In the genomic region with DNA sequence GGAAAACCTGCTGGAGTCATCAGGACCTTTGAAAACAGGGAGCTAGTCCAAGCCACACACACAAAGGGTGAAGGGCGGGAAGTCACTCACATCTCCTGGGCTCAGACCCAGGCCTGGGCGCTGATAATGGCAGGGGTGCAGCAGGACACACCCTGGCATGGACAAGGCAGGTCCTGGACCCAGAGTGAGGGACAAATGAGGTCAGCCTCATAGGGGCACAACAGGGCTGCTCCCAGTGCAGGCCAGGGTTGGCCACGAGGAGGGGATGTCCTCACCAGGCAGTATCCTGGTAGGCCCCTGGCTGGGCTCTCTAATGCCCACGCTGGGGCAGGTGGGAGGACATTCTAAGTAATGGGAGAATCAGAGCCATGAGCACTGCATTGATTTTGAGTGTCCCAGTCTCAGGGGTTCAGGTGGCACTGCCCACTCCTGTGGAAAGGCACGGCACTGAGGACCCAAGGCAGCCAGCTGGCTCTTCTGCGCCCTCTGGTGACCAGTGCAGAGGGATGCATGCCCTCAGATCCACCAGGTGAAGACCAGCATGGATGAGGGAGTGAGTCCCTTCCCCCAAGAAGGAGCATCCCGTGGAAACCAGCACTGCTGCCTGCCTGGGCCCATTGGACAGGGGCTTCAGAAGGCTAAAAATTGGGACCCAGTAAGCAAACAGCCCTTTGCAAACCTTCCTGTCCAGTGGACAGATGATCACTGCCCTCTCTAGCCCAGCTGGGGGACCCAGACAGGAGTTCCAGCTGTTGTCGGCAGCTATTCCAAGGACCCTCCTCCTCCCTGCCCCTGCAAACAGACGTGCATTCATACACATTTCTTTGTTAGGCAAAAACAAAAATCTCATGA, we compare ENCODE assay signal across 8 cellular contexts. TPM values are rescaled to one million over a fixed set of nuclear protein-coding genes. Genes with fewer than 3 reads are reported as not detected.
A peak's percentile ranks its signal among the peaks of the same experiment; 100 is the strongest.
DNase-seq lines count a peak whose midpoint lies in the region; ATAC-seq, FAIRE-seq and TF ChIP-seq lines count a peak whose summit lies in the region.

No MANE protein-coding gene starts in this region.

- BruUV-seq in GM12878 (replicated peaks; lab: Mats Ljungman, UMichigan), result TSS peak; percentile 29

- peak; percentile 96 for TF ChIP-seq RAD21 in GM12878 (IDR thresholded peaks at IDR 0.05; ENCODE audit: insufficient read depth, low read depth, low read length)

- intact Hi-C loops in GM12878 (cut with micrococcal nuclease; ENCODE audit: unreplicated experiment), result loop anchor here (1.0 to 5.0 kb wide), 4 partner anchors 48 to 179 kb away; a partner anchor contains a TSS

- SMC1A ChIA-PET in GM12878 (lab: Charles Lee; ENCODE audit: uncharacterized antibody, unreplicated experiment), result interaction anchor here (0.6 to 3.8 kb wide), 10 partner anchors 9 to 188 kb away, joined by 3 to 22 read pairs (median 3); no protein-coding TSS in a partner anchor

- TF ChIP-seq CTCF in KMS-11 (conservative IDR thresholded peaks at IDR 0.05; ENCODE audit: low read depth, low read length), result peak; percentile 87
- TF ChIP-seq CTCF in GM12878 (IDR thresholded peaks at IDR 0.05 in 2 of 3, conservative IDR thresholded peaks at IDR 0.05 in 1 of 3; ENCODE audit: control insufficient read depth in 2 of 3, extremely low read depth in 1 of 3, insufficient read depth in 1 of 3, low read depth in 3 of 3, low read length in 3 of 3), result peak; percentile 98; a peak in 5 of 6 replicates

- TF ChIP-seq EP300 in GM12878 (IDR thresholded peaks at IDR 0.05; ENCODE audit: borderline replicate concordance in 1 of 2, control insufficient read depth in 1 of 2, low read depth in 2 of 2, low read length in 2 of 2), result no peak

- WGBS in GM12878 (ENCODE audit: insufficient coverage, insufficient replicate concordance, low lambda C conversion rate, missing lambda C conversion rate), result 44% methylated on average over 9 of the region's 9 CpGs

- H3K4me3 ChIP-seq in KMS-11 (IDR thresholded peaks at IDR 0.05; ENCODE audit: insufficient read depth, low read depth, low read length), result no peak overlapping the region
- no peak overlapping the region for H3K4me3 ChIP-seq in GM12878

- H3K4me2 ChIP-seq in KMS-11 (no peak overlapping the region; the same call in 1 of the 2 replicates), GM12878 (ENCODE audit: control insufficient read depth, insufficient read depth) (no peak overlapping the region)

- peak; percentile 91 for FAIRE-seq in GM12878 (lab: Jason Lieb, UNC)

- H3K36me3 ChIP-seq in KMS-11 (ENCODE audit: insufficient read depth), result no peaks in the 10 kb centered on the region
- no peaks in the 10 kb centered on the region for H3K36me3 ChIP-seq in GM12878 (ENCODE audit: control insufficient read depth in 2 of 2, insufficient read depth in 2 of 2, low read length in 1 of 2)

- no peak overlapping the region for H3K9ac ChIP-seq in KMS-11
- H3K9ac ChIP-seq in GM12878 (ENCODE audit: control insufficient read depth, insufficient read depth, low read length), result no peak overlapping the region

- in situ Hi-C loops in GM12878 (cut with MboI), result loop anchor here (5.0 to 10.0 kb wide), 3 partner anchors 48 to 505 kb away; no protein-coding TSS in a partner anchor

- no peaks in the 10 kb centered on the region for H4K20me1 ChIP-seq in KMS-11 (ENCODE audit: insufficient read depth)
- H4K20me1 ChIP-seq in GM12878 (ENCODE audit: control insufficient read depth, insufficient read depth), result no peaks in the 10 kb centered on the region; the same call in 1 of the 2 replicates

- CTCF ChIA-PET in GM12878 (lab: Yijun Ruan, JAX), result interaction anchor here (0.7 to 10.6 kb wide), 16 partner anchors 11 to 183 kb away, joined by 3 to 86 read pairs (median 6); no protein-coding TSS in a partner anchor

- RAD21 ChIA-PET in GM12878 (lab: Charles Lee; ENCODE audit: unreplicated experiment), result interaction anchor here (1.0 to 2.5 kb wide), 11 partner anchors 40 to 180 kb away, joined by 3 to 14 read pairs (median 5); no protein-coding TSS in a partner anchor

- POLR2A ChIA-PET in GM12878 (lab: Charles Lee), result interaction anchor here (0.5 kb wide), 1 partner anchor 37 kb away, joined by 3 read pairs; no protein-coding TSS in a partner anchor

- DNase-seq in NCI-H146 (lab: John Stamatoyannopoulos, UW), result peak; percentile 50
- no peak for DNase-seq in NCI-H146 treated with DMSO at 0.1 percent for 48 hours (lab: John Stamatoyannopoulos, UW; ENCODE audit: unreplicated experiment)
- peak; percentile 68 for DNase-seq in T-helper 9 cell
- DNase-seq in GM12878 (ENCODE audit: low read depth, low spot score), result no peak
- peak; percentile 89 for DNase-seq in iPS-NIHi11 (ENCODE audit: low spot score)
- DNase-seq in stimulated activated CD4-positive, alpha-beta T cell treated with anti-CD3 and anti-CD28 coated beads, Interleukin-12 subunit alpha, Interleukin-12 subunit beta, amount 100 ng/mL, for 48 hours (ENCODE audit: low read depth in 2 of 3, low spot score in 1 of 3), result peak in 2 of 3 donors; percentile 55 to 61

- H2AFZ ChIP-seq in KMS-11 (ENCODE audit: low read depth) (no peak overlapping the region), GM12878 (ENCODE audit: control insufficient read depth, low read depth, low read length) (no peak overlapping the region)

- no peaks in the 10 kb centered on the region for H3K9me3 ChIP-seq in GM12878 (replicated peaks; ENCODE audit: control insufficient read depth, insufficient read depth, low read length)

- ATAC-seq in GM12878 (peak; percentile 99), GM18520 (IDR thresholded peaks at IDR 0.05; ENCODE audit: unreplicated experiment) (no peak)

- H3K27ac ChIP-seq in KMS-11 (no peak overlapping the region), GM12878 (ENCODE audit: control insufficient read depth, insufficient read depth) (no peak overlapping the region)

- no peaks in the 10 kb centered on the region for H3K79me2 ChIP-seq in KMS-11 (ENCODE audit: insufficient read depth, low read depth)
- no peaks in the 10 kb centered on the region for H3K79me2 ChIP-seq in GM12878 (ENCODE audit: control insufficient read depth, insufficient read depth, low read length)

- TF ChIP-seq POLR2A in GM12878 (IDR thresholded peaks at IDR 0.05; ENCODE audit: low read depth, low read length), result no peak

- H3K4me1 ChIP-seq in KMS-11 (ENCODE audit: low read depth, poor library complexity, severe bottlenecking) (peaks cover 29% of the 10 kb centered on the region), GM12878 (ENCODE audit: control insufficient read depth, insufficient read depth, low read length) (no peaks in the 10 kb centered on the region)

- H3K27me3 ChIP-seq in KMS-11 (ENCODE audit: insufficient read depth, low read depth), result no peaks in the 10 kb centered on the region
- no peaks in the 10 kb centered on the region for H3K27me3 ChIP-seq in GM12878 (replicated peaks in 1 of 2; ENCODE audit: control insufficient read depth in 2 of 2, insufficient read depth in 2 of 2, low read length in 1 of 2)

TF ChIP-seq in GM12878, 131 proteins besides CTCF, POLR2A, EP300 and RAD21 (continues in another document):
- TF ChIP-seq YY1 (IDR thresholded peaks at IDR 0.05; ENCODE audit: low read depth, low read length) (peak; percentile 82), GATAD2B (conservative IDR thresholded peaks at IDR 0.05; ENCODE audit: low read depth) (0 out of 2 replicates have a peak, but pooled peaks have one; percentile 45), TBL1XR1 (IDR thresholded peaks at IDR 0.05; ENCODE audit: low read depth, low read length) (0 out of 2 replicates have a peak, but pooled peaks have one; percentile 44), HCFC1 (IDR thresholded peaks at IDR 0.05; ENCODE audit: low read length) (no peak), HDGF (IDR thresholded peaks at IDR 0.05) (no peak), STAT3 (IDR thresholded peaks at IDR 0.05; ENCODE audit: low read depth, low read length) (no peak), MTA2 (IDR thresholded peaks at IDR 0.05; ENCODE audit: low read depth) (no peak), ZNF384 (IDR thresholded peaks at IDR 0.05; ENCODE audit: borderline replicate concordance, low read depth, low read length) (no peak), RB1 (IDR thresholded peaks at IDR 0.05; ENCODE audit: borderline replicate concordance) (peak; percentile 37; the same call in 1 of the 2 replicates), IKZF1 (conservative IDR thresholded peaks at IDR 0.05) (peak; percentile 19; the same call in 1 of the 2 replicates), SMC3 (IDR thresholded peaks at IDR 0.05; ENCODE audit: borderline replicate concordance, low read length) (peak; percentile 99), ZNF622 (IDR thresholded peaks at IDR 0.05) (no peak)
- TF ChIP-seq, protein P1, sequence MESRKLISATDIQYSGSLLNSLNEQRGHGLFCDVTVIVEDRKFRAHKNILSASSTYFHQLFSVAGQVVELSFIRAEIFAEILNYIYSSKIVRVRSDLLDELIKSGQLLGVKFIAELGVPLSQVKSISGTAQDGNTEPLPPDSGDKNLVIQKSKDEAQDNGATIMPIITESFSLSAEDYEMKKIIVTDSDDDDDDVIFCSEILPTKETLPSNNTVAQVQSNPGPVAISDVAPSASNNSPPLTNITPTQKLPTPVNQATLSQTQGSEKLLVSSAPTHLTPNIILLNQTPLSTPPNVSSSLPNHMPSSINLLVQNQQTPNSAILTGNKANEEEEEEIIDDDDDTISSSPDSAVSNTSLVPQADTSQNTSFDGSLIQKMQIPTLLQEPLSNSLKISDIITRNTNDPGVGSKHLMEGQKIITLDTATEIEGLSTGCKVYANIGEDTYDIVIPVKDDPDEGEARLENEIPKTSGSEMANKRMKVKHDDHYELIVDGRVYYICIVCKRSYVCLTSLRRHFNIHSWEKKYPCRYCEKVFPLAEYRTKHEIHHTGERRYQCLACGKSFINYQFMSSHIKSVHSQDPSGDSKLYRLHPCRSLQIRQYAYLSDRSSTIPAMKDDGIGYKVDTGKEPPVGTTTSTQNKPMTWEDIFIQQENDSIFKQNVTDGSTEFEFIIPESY (IDR thresholded peaks at IDR 0.05), result no peak

RNA-seq across cellular contexts. Expression of a gene that starts 23.3 kb away (rescaled TPM):
- total RNA-seq in GM12878 (2013; cell fraction: nucleolus; rRNA removed), result 96.1 and 107 TPM in 2 replicates
- total RNA-seq in GM12878 (2014; rRNA removed), result 34.3 and 40.7 TPM in 2 replicates
- total RNA-seq in GM12878 (2014; rRNA removed; fragmentation: Illumina TruSeq; extraction: Trizol), result 22.0 and 24.7 TPM in 2 replicates
- total RNA-seq in GM12878 (2021), result 84.6 and 86.3 TPM in 2 replicates
- polyA plus RNA-seq in GM12878 (2011; ENCODE audit: low read depth), result 8.9 TPM
- polyA plus RNA-seq in GM12878 (2011; rRNA removed), result 10.7 and 18.8 TPM in 2 replicates
- polyA plus RNA-seq in GM12878 (2011; cell fraction: cytosol; rRNA removed), result 16.3 and 28.3 TPM in 2 replicates
- 213 and 265 TPM in 2 replicates for polyA plus RNA-seq in GM12878 (2011; cell fraction: nucleus; rRNA removed)
- 24.9 and 31.5 TPM in 2 replicates for polyA plus RNA-seq in GM12878 (2012)
- 3.8 and 37.5 TPM in 2 replicates for polyA plus RNA-seq in GM12878 (2014; fragmentation: Illumina TruSeq; extraction: Trizol)
- 1 to 10 TPM; 1.4 to 5.1 TPM for polyA plus RNA-seq in GM12878 (2014; fragmentation: Nextera tagmentation; extraction: Ambion mirVana)
- polyA plus RNA-seq in GM12878 (2014; rRNA removed), result 52.5 and 62.5 TPM in 2 replicates
- polyA plus RNA-seq in GM12878 (2016; fragmentation: Nextera tagmentation; extraction: Ambion mirVana), result 10 to 100 TPM; 10.1 to 11.0 TPM
- 21.4 and 37.2 TPM in 2 replicates for polyA minus RNA-seq in GM12878 (2011; rRNA and poly(A)+ RNA removed)
- 36.1 and 40.1 TPM in 2 replicates for polyA minus RNA-seq in GM12878 (2011; cell fraction: cytosol; rRNA and poly(A)+ RNA removed)
- 49.9 and 96.1 TPM in 2 replicates for polyA minus RNA-seq in GM12878 (2011; cell fraction: nucleus; rRNA and poly(A)+ RNA removed)

Comparison
In these comparisons a context has a peak if more than half of its experiments do, and no peak if none do; other contexts are left out.
1. DNase-seq: peak in NCI-H146 (single experiment), T-helper 9 cell (single experiment), iPS-NIHi11 (single experiment) and stimulated activated CD4-positive, alpha-beta T cell treated with anti-CD3 and anti-CD28 coated beads, Interleukin-12 subunit alpha, Interleukin-12 subunit beta, amount 100 ng/mL, for 48 hours (2 of 3); none in NCI-H146 treated with DMSO at 0.1 percent for 48 hours (single experiment) and GM12878 (single experiment).